ENCODE assay signal across 12 cellular contexts in the genomic region with DNA sequence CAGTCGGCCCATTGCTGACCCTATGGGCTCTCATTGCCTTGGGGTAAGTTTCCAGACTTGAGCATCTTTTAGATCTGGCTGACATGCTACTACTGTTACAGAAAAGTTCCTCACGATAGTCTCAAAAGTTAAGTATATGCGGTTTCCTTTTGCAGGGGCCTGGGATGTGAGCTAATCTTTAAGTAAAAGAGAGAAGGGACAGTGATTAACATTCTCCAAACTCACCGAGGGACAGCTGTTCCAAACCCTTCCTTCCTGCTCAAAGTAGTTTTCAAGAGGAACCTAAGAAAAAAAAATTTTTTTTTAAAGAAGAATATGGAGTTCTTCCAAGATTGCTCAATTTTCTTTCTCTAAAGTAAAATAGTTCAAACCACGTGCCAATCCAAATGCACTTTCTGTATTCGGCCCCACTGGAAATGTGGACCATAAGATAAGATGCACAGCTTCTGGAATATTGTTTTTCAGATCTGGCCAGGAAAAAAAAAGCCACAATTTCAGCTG.
DNase-seq lines count a peak whose midpoint lies in the region; TF ChIP-seq lines count a peak whose summit lies in the region.
"Had no signal": no experiment of that assay in that cellular context is flagged by ENCODE, and none has a peak within 500 bp of the region (broad histone marks: within the 10 kb centered on the region; RNA-seq: fewer than 3 reads in every experiment).

No MANE protein-coding gene starts in this region.

- peaks cover 0 to 46% (median 20%) of the 10 kb centered on the region in 4 donors for H3K4me1 ChIP-seq in tibial artery

- H3K27me3 ChIP-seq in tibial artery: no peaks in the 10 kb centered on the region

- peak; percentile 88 for DNase-seq in fibroblast of pulmonary artery (ENCODE audit: low read depth)
- peak; percentile 41 for DNase-seq in myocyte (ENCODE audit: low read depth)
- no peak for DNase-seq in tibial artery
- no peak for DNase-seq in NCI-H510A (lab: John Stamatoyannopoulos, UW)
- DNase-seq in LoVo (ENCODE audit: low spot score): no peak
- no peak for DNase-seq in activated T-cell treated with anti-CD3 and anti-CD28 coated beads, Interleukin-2, amount 50 U/mL, for 48 hours
- no peak for DNase-seq in GDM1 (lab: John Stamatoyannopoulos, UW)
- DNase-seq: activated B cell treated with CpG ODN at 0.5 μM for 24 hours; CD8-positive, alpha-beta memory T cell; glutamatergic neuron; NCI-H146 had no signal

- H3K27ac ChIP-seq in tibial artery: peak overlapping the region; percentile 38 to 63

- H3K36me3 ChIP-seq in tibial artery: no peaks in the 10 kb centered on the region

- no peaks in the 10 kb centered on the region for H3K9me3 ChIP-seq in tibial artery

- intact Hi-C loops in tibial artery (cut with DNase I; ENCODE audit: low total_unique reads): no loop called here

- no peak for TF ChIP-seq CTCF in WI38 (IDR thresholded peaks at IDR 0.05; ENCODE audit: low read depth, low read length)
- TF ChIP-seq CTCF in fibroblast of pulmonary artery (IDR thresholded peaks at IDR 0.05; ENCODE audit: low read length, missing control alignments): no peak
- no peak for TF ChIP-seq CTCF in tibial artery (IDR thresholded peaks at IDR 0.05)

- H3K4me3 ChIP-seq in WI38 (ENCODE audit: low read depth, low read length) (0 out of 2 replicates have a peak overlapping the region, but pooled peaks have one; percentile 6), fibroblast of pulmonary artery (replicated peaks; ENCODE audit: low read depth, low read length) (peak overlapping the region; percentile 10), tibial artery (no peak overlapping the region)

Comparison
In these comparisons a context has a peak if more than half of its experiments do, and no peak if none do; other contexts are left out.
1. H3K4me3 ChIP-seq: peak in WI38 (single experiment) and fibroblast of pulmonary artery (single experiment); none in tibial artery (0 of 2).
2. DNase-seq: peak in fibroblast of pulmonary artery (single experiment) and myocyte (single experiment); none in tibial artery (0 of 2), NCI-H510A (single experiment), LoVo (single experiment), activated T-cell treated with anti-CD3 and anti-CD28 coated beads, Interleukin-2, amount 50 U/mL, for 48 hours (0 of 2) and GDM1 (single experiment).